11 cellular contexts compared by ENCODE assay signal in genomic region chr16:9364721-9365693, GRCh38.
A peak's percentile ranks its signal among the peaks of the same experiment; 100 is the strongest.
DNase-seq lines count a peak whose midpoint lies in the region; ATAC-seq lines count a peak whose summit lies in the region.
"Had no signal": no experiment of that assay in that cellular context is flagged by ENCODE, and none has a peak within 500 bp of the region (broad histone marks: within the 10 kb centered on the region; RNA-seq: fewer than 3 reads in every experiment).

No MANE protein-coding gene starts in this region.

- no peaks in the 10 kb centered on the region for H3K27me3 ChIP-seq in layer of hippocampus (ENCODE audit: control insufficient read depth, insufficient read depth, low read length)

- DNase-seq in DMS153 (lab: John Stamatoyannopoulos, UW) (peak; percentile 46), cerebellar nuclear complex (lab: John Stamatoyannopoulos, UW) (peak; percentile 30 to 86), renal cortical epithelial cell (ENCODE audit: low read depth) (peak; percentile 0)
- DNase-seq in activated T-cell treated with anti-CD3 and anti-CD28 coated beads, Interleukin-2, amount 50 U/mL, for 24 hours, result no peak
- DNase-seq: naive thymus-derived CD8-positive, alpha-beta T cell; NCI-H1092; stimulated activated naive CD4-positive, alpha-beta T cell treated with Interleukin-2 at 50 U/mL for 16 hours had no signal

- H3K4me1 Mint-ChIP-seq in activated T-cell treated with anti-CD3 and anti-CD28 coated beads, Interleukin-2, amount 50 U/mL, for 24 hours (ENCODE audit: low read depth), result no peaks in the 10 kb centered on the region
- H3K4me1 Mint-ChIP-seq: naive thymus-derived CD8-positive, alpha-beta T cell had no signal

- no peak overlapping the region for H3K27ac Mint-ChIP-seq in activated T-cell treated with anti-CD3 and anti-CD28 coated beads, Interleukin-2, amount 50 U/mL, for 24 hours
- H3K27ac Mint-ChIP-seq: naive thymus-derived CD8-positive, alpha-beta T cell had no signal

- no peak overlapping the region for H3K4me3 Mint-ChIP-seq in activated T-cell treated with anti-CD3 and anti-CD28 coated beads, Interleukin-2, amount 50 U/mL, for 24 hours
- H3K4me3 Mint-ChIP-seq: naive thymus-derived CD8-positive, alpha-beta T cell had no signal

- no peaks in the 10 kb centered on the region for H3K36me3 Mint-ChIP-seq in activated T-cell treated with anti-CD3 and anti-CD28 coated beads, Interleukin-2, amount 50 U/mL, for 24 hours (ENCODE audit: low read depth)
- H3K36me3 Mint-ChIP-seq: naive thymus-derived CD8-positive, alpha-beta T cell had no signal

- H3K27ac ChIP-seq in layer of hippocampus (ENCODE audit: low read depth, low read length), result peak overlapping the region; percentile 81

- ATAC-seq in esophagus mucosa, result no peak
- ATAC-seq in HG03039 (IDR thresholded peaks at IDR 0.05; ENCODE audit: unreplicated experiment), result no peak
- no peak for ATAC-seq in GM21786 (IDR thresholded peaks at IDR 0.05; ENCODE audit: unreplicated experiment)
- ATAC-seq: naive thymus-derived CD8-positive, alpha-beta T cell had no signal

- H3K27me3 Mint-ChIP-seq in activated T-cell treated with anti-CD3 and anti-CD28 coated beads, Interleukin-2, amount 50 U/mL, for 24 hours, result no peaks in the 10 kb centered on the region

- H3K9me3 Mint-ChIP-seq in activated T-cell treated with anti-CD3 and anti-CD28 coated beads, Interleukin-2, amount 50 U/mL, for 24 hours, result peaks cover 4% of the 10 kb centered on the region
